22 cellular contexts compared by ENCODE assay signal in the genomic region with DNA sequence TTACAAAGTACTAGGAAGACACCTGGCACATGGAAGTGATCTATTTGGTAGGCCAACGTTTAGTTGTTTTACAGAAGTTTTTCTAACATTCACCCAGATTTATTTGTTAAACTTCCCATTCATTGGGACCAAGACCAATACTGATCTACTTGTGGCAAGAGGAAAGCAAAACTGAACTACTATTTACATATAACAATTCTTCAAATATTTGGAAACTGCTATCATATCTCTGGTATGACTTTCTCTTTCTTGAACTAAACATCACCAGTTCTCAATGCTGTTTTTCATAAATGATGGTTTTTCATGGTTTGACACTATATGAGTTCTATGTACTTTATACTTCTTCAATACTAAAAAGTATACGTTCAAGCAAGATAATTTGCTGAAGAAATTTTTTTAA.
"Had no signal": no experiment of that assay in that cellular context is flagged by ENCODE, and none has a peak within 500 bp of the region (broad histone marks: within the 10 kb centered on the region; RNA-seq: fewer than 3 reads in every experiment).

No MANE protein-coding gene starts in this region.

- H3K27ac ChIP-seq: neural progenitor cell, ovary, parathyroid adenoma, psoas muscle, right lobe of liver, sigmoid colon, stomach, thoracic aorta, thyroid gland, tibial nerve, upper lobe of left lung, vagina had no signal

- H3K9me3 ChIP-seq: ovary, psoas muscle, right lobe of liver, sigmoid colon, stomach, thoracic aorta, thyroid gland, tibial nerve, upper lobe of left lung, vagina had no signal

- H3K27me3 ChIP-seq: neural progenitor cell, ovary, right lobe of liver, sigmoid colon, stomach, thyroid gland, tibial nerve, upper lobe of left lung, vagina had no signal

- H3K9ac ChIP-seq: neural progenitor cell, parathyroid adenoma had no signal

- H3K36me3 ChIP-seq: neural progenitor cell, ovary, right lobe of liver, sigmoid colon, stomach, thoracic aorta, thyroid gland, tibial nerve, upper lobe of left lung, vagina had no signal

- H3K4me1 ChIP-seq: neural progenitor cell, parathyroid adenoma, psoas muscle, right lobe of liver, sigmoid colon, stomach, thyroid gland, tibial nerve, upper lobe of left lung, vagina had no signal

- H3K4me3 ChIP-seq: neural progenitor cell, ovary, psoas muscle, right lobe of liver, sigmoid colon, stomach, thoracic aorta, thyroid gland, tibial nerve, upper lobe of left lung, vagina had no signal

- DNase-seq: occipital lobe; ovary; posterior cingulate gyrus; psoas muscle; right cardiac atrium; right lobe of liver; sigmoid colon; small intestine; stimulated activated CD4-positive, alpha-beta T cell treated with anti-CD3 and anti-CD28 coated beads, Interleukin-15, amount 100 ng/mL, for 24 hours; stimulated activated CD4-positive, alpha-beta T cell treated with anti-CD3 and anti-CD28 coated beads, Interleukin-2, amount 100 ng/mL, for 24 hours; stimulated activated CD4-positive, alpha-beta T cell treated with anti-CD3 and anti-CD28 coated beads, Interleukin-2, amount 100 ng/mL, for 48 hours; stimulated activated CD4-positive, alpha-beta T cell treated with anti-CD3 and anti-CD28 coated beads, Interleukin-4, amount 100 ng/mL, for 24 hours; stimulated activated naive B cell treated with anti-CD40 and anti-IgM and Interleukin-4, amounts not matched to agents 10 μg/mL and 1 μg/mL and 100 μg/mL, for 72 hours; stimulated activated naive CD4-positive, alpha-beta T cell treated with Interleukin-2 at 50 U/mL for 16 hours; stomach; thyroid gland; upper lobe of left lung had no signal
